In genomic region chr17:34755981-34756669, GRCh38 we compare ENCODE assay signal across 20 cellular contexts.
DNase-seq lines count a peak whose midpoint lies in the region; ATAC-seq and TF ChIP-seq lines count a peak whose summit lies in the region.
"Had no signal": no experiment of that assay in that cellular context is flagged by ENCODE, and none has a peak within 500 bp of the region (broad histone marks: within the 10 kb centered on the region; RNA-seq: fewer than 3 reads in every experiment).

No MANE protein-coding gene starts in this region.

- H3K4me3 ChIP-seq in Loucy (ENCODE audit: low read length, poor library complexity, severe bottlenecking) = no peak overlapping the region
- H3K4me3 ChIP-seq in neuronal stem cell (ENCODE audit: low read length in 2 of 2) = no peak overlapping the region
- H3K4me3 ChIP-seq in naive thymus-derived CD4-positive, alpha-beta T cell (ENCODE audit: low read length) = no peak overlapping the region

- POLR2A ChIA-PET in naive thymus-derived CD4-positive, alpha-beta T cell (lab: Charles Lee) = no interaction called here

- H2AK5ac ChIP-seq in neuronal stem cell (ENCODE audit: low read depth, low read length) = no peak overlapping the region

- no peak overlapping the region for H2BK5ac ChIP-seq in neuronal stem cell (ENCODE audit: low read length)

- H3K9me3 ChIP-seq in Loucy (ENCODE audit: insufficient read depth, low read depth, low read length) = no peaks in the 10 kb centered on the region
- peaks cover 0 to 1% of the 10 kb centered on the region in 2 donors for H3K9me3 ChIP-seq in neuronal stem cell (replicated peaks in 1 of 2; ENCODE audit: control insufficient read depth in 2 of 2, insufficient read depth in 1 of 2, low read depth in 1 of 2, low read length in 2 of 2)
- H3K9me3 ChIP-seq in naive thymus-derived CD4-positive, alpha-beta T cell (ENCODE audit: control insufficient read depth in 2 of 3, low read length in 3 of 3) = no peaks in the 10 kb centered on the region
- H3K9me3 ChIP-seq: SK-N-SH had no signal

- H3K27ac ChIP-seq in neuronal stem cell (replicated peaks; ENCODE audit: low read length) = no peak overlapping the region
- H3K27ac ChIP-seq in naive thymus-derived CD4-positive, alpha-beta T cell (ENCODE audit: low read depth, low read length) = no peak overlapping the region
- H3K27ac ChIP-seq: HL-60, KMS-11 had no signal

- no peak overlapping the region for H2BK120ac ChIP-seq in neuronal stem cell (ENCODE audit: low read depth, low read length)

- no peak overlapping the region for H3K4me3 Mint-ChIP-seq in CD14-positive monocyte
- no peak overlapping the region for H3K4me3 Mint-ChIP-seq in naive thymus-derived CD4-positive, alpha-beta T cell
- H3K4me3 Mint-ChIP-seq: CD4-positive, alpha-beta memory T cell had no signal

- H3K27me3 ChIP-seq in Loucy (ENCODE audit: insufficient read depth, low read length, poor library complexity, severe bottlenecking) (no peaks in the 10 kb centered on the region), neuronal stem cell (ENCODE audit: control insufficient read depth in 3 of 3, insufficient read depth in 3 of 3, low read depth in 1 of 3, low read length in 3 of 3) (peaks cover 0 to 3% (median 0%) of the 10 kb centered on the region in 3 experiments)
- no peaks in the 10 kb centered on the region for H3K27me3 ChIP-seq in naive thymus-derived CD4-positive, alpha-beta T cell (ENCODE audit: control insufficient read depth in 2 of 2, insufficient read depth in 2 of 2, low read length in 2 of 2)

- H2AFZ ChIP-seq in Loucy (ENCODE audit: low read length) = no peak overlapping the region
- no peak overlapping the region for H2AFZ ChIP-seq in neuronal stem cell (ENCODE audit: low read length)

- no peaks in the 10 kb centered on the region for H3F3A ChIP-seq in Loucy (ENCODE audit: low read depth)

- peak overlapping the region; percentile 13 for H3K9ac ChIP-seq in Loucy (ENCODE audit: low read depth, low read length, poor library complexity, severe bottlenecking)
- H3K9ac ChIP-seq in neuronal stem cell (ENCODE audit: low read depth, low read length, poor library complexity) = no peak overlapping the region
- H3K9ac ChIP-seq: KMS-11, SK-N-SH had no signal

- H4K8ac ChIP-seq in neuronal stem cell (ENCODE audit: low read depth, low read length) = no peak overlapping the region

- H3K4me2 ChIP-seq in Loucy (ENCODE audit: low read depth, low read length, poor library complexity, severe bottlenecking) (no peak overlapping the region), neuronal stem cell (ENCODE audit: insufficient read depth, low read length, poor library complexity, severe bottlenecking) (no peak overlapping the region)
- H3K4me2 ChIP-seq: KMS-11, SK-N-SH had no signal

- no peak for ATAC-seq in HG02623 (IDR thresholded peaks at IDR 0.05; ENCODE audit: unreplicated experiment)
- ATAC-seq in naive thymus-derived CD4-positive, alpha-beta T cell = no peak

- no peaks in the 10 kb centered on the region for H4K20me1 ChIP-seq in Loucy (ENCODE audit: insufficient read depth, low read length, poor library complexity, severe bottlenecking)

- peak overlapping the region; percentile 24 for H2BK12ac ChIP-seq in neuronal stem cell (ENCODE audit: low read length)

- TF ChIP-seq CTCF in CD14-positive monocyte (IDR thresholded peaks at IDR 0.05) (no peak), Loucy (conservative IDR thresholded peaks at IDR 0.05; ENCODE audit: low read length) (no peak)

- no peak overlapping the region for H4K91ac ChIP-seq in neuronal stem cell (ENCODE audit: low read depth, low read length, poor library complexity)

- intact Hi-C loops in CD14-positive monocyte (cut with micrococcal nuclease) = no loop called here
- intact Hi-C loops in naive thymus-derived CD4-positive, alpha-beta T cell (cut with micrococcal nuclease) = no loop called here

- H3K36me3 ChIP-seq in Loucy (ENCODE audit: insufficient read depth, low read length) (no peaks in the 10 kb centered on the region), neuronal stem cell (replicated peaks in 1 of 2; ENCODE audit: control insufficient read depth in 2 of 2, insufficient read depth in 2 of 2, low read length in 2 of 2) (no peaks in the 10 kb centered on the region)
- no peaks in the 10 kb centered on the region for H3K36me3 ChIP-seq in naive thymus-derived CD4-positive, alpha-beta T cell (ENCODE audit: control insufficient read depth in 2 of 3, insufficient read depth in 3 of 3, low read length in 3 of 3)

- no peak overlapping the region for H3K4ac ChIP-seq in neuronal stem cell (ENCODE audit: low read length)

- H3K79me2 ChIP-seq in Loucy (ENCODE audit: insufficient read depth, low read length) = no peaks in the 10 kb centered on the region

- H3K4me1 ChIP-seq in Loucy (ENCODE audit: insufficient read depth, low read length, poor library complexity, severe bottlenecking) (no peaks in the 10 kb centered on the region), neuronal stem cell (ENCODE audit: control insufficient read depth in 2 of 2, insufficient read depth in 1 of 2, low read depth in 1 of 2, low read length in 2 of 2) (peaks cover 7 to 17% of the 10 kb centered on the region in 2 donors)
- no peaks in the 10 kb centered on the region for H3K4me1 ChIP-seq in naive thymus-derived CD4-positive, alpha-beta T cell (ENCODE audit: control insufficient read depth in 2 of 2, insufficient read depth in 2 of 2, low read length in 2 of 2)

- peak; percentile 22 for DNase-seq in CD14-positive monocyte (ENCODE audit: low spot score)
- peak; percentile 76 for DNase-seq in left kidney (ENCODE audit: low read depth, low spot score)
- no peak for DNase-seq in neuronal stem cell (ENCODE audit: low spot score)
- DNase-seq in SKM-1 treated with dmso at 0.1 percent for 144 hours (lab: John Stamatoyannopoulos, UW; ENCODE audit: unreplicated experiment) = no peak
- DNase-seq in NCI-H774 (lab: John Stamatoyannopoulos, UW) = no peak
- no peak for DNase-seq in naive thymus-derived CD4-positive, alpha-beta T cell
- DNase-seq: Calu3; CD4-positive, alpha-beta memory T cell; GF-D8; NCI-H1436; NCI-H1930; NCI-H345; NCI-H526; NK-92 treated with Interleukin-12 subunit alpha and Interleukin-12 subunit beta, amount 100 ng/mL, for 24 hours; SHP77; SK-N-SH had no signal

- H3K27me3 Mint-ChIP-seq in CD14-positive monocyte (ENCODE audit: low read depth in 3 of 3) = peaks cover 0 to 5% (median 0%) of the 10 kb centered on the region in 3 donors
- H3K27me3 Mint-ChIP-seq in naive thymus-derived CD4-positive, alpha-beta T cell = peaks cover 3 to 37% (median 27%) of the 10 kb centered on the region in 5 donors

- H3K9me2 ChIP-seq in Loucy (replicated peaks; ENCODE audit: low read depth, low read length) = no peaks in the 10 kb centered on the region
- H3K9me2 ChIP-seq: SK-N-SH had no signal

- WGBS in neuronal stem cell (ENCODE audit: extremely low coverage in 2 of 2, insufficient read length in 2 of 2, insufficient replicate concordance in 1 of 2), 2 donors = no CpG with 5 or more reads among the region's 12 CpGs

- H3K27ac Mint-ChIP-seq in CD14-positive monocyte = no peak overlapping the region
- H3K27ac Mint-ChIP-seq in naive thymus-derived CD4-positive, alpha-beta T cell = no peak overlapping the region
- H3K27ac Mint-ChIP-seq: CD4-positive, alpha-beta memory T cell had no signal

- H3K36me3 Mint-ChIP-seq in CD14-positive monocyte = no peaks in the 10 kb centered on the region
- H3K36me3 Mint-ChIP-seq in naive thymus-derived CD4-positive, alpha-beta T cell = no peaks in the 10 kb centered on the region
- H3K36me3 Mint-ChIP-seq: CD4-positive, alpha-beta memory T cell had no signal

- H2BK15ac ChIP-seq in neuronal stem cell (ENCODE audit: low read length) = no peak overlapping the region

- no peaks in the 10 kb centered on the region for H3K9me3 Mint-ChIP-seq in CD14-positive monocyte
- H3K9me3 Mint-ChIP-seq in naive thymus-derived CD4-positive, alpha-beta T cell = peaks cover 0 to 5% (median 0%) of the 10 kb centered on the region in 11 donors

- H3K18ac ChIP-seq in neuronal stem cell (ENCODE audit: low read length) = no peak overlapping the region

- CTCF ChIA-PET in naive thymus-derived CD4-positive, alpha-beta T cell (lab: Charles Lee) = no interaction called here

- H3K23ac ChIP-seq in neuronal stem cell (ENCODE audit: low read depth, low read length, poor library complexity) = no peak overlapping the region

- no peak overlapping the region for H3K14ac ChIP-seq in neuronal stem cell (ENCODE audit: low read length)

- no peaks in the 10 kb centered on the region for H3K79me1 ChIP-seq in neuronal stem cell (ENCODE audit: low read depth, low read length)

- H3K4me1 Mint-ChIP-seq in CD14-positive monocyte = no peaks in the 10 kb centered on the region
- peaks cover 0 to 6% (median 0%) of the 10 kb centered on the region in 7 donors for H3K4me1 Mint-ChIP-seq in naive thymus-derived CD4-positive, alpha-beta T cell
- H3K4me1 Mint-ChIP-seq: CD4-positive, alpha-beta memory T cell had no signal

Comparison
In these comparisons a context has a peak if more than half of its experiments do, and no peak if none do; other contexts are left out.
1. DNase-seq: peak in CD14-positive monocyte (single experiment) and left kidney (single experiment); none in neuronal stem cell (single experiment), SKM-1 treated with dmso at 0.1 percent for 144 hours (single experiment), NCI-H774 (single experiment) and naive thymus-derived CD4-positive, alpha-beta T cell (0 of 9).